Comparison of ENCODE assay signal across 9 cellular contexts in the genomic region with DNA sequence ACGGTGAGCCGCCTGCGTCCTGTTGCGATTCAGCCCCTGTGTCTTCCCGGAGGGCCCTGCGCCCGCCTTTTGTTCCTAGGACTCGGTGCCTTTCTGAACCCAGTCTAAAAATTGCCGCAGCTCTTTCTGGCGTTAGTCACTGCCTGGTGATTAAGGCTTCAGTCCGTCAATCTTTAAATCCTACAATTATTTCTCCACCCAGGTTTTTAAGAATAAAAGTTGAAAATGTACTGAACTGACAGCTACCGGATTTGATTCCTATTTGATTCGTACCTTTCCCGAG. TPM values are rescaled to one million over a fixed set of nuclear protein-coding genes. Genes with fewer than 3 reads are reported as not detected.
DNase-seq lines count a peak whose midpoint lies in the region; ATAC-seq and TF ChIP-seq lines count a peak whose summit lies in the region.
"Had no signal": no experiment of that assay in that cellular context is flagged by ENCODE, and none has a peak within 500 bp of the region (broad histone marks: within the 10 kb centered on the region; RNA-seq: fewer than 3 reads in every experiment).

No MANE protein-coding gene starts in this region.

- H3K36me3 Mint-ChIP-seq in activated naive CD8-positive, alpha-beta T cell, result peaks cover 4% of the 10 kb centered on the region
- peaks cover 9% of the 10 kb centered on the region for H3K36me3 Mint-ChIP-seq in activated naive CD8-positive, alpha-beta T cell treated with anti-CD3 and anti-CD28 coated beads, Interleukin-2, amount 50 U/mL, for 24 hours (ENCODE audit: low read depth)

- TF ChIP-seq CTCF in brain microvascular endothelial cell (IDR thresholded peaks at IDR 0.05; ENCODE audit: low read depth, low read length, missing control alignments), result no peak

- ATAC-seq in activated naive CD8-positive, alpha-beta T cell treated with anti-CD3 and anti-CD28 coated beads, Interleukin-2, amount 50 U/mL, for 24 hours, result no peak
- no peak for ATAC-seq in HG03045 (IDR thresholded peaks at IDR 0.05; ENCODE audit: unreplicated experiment)
- no peak for ATAC-seq in HG02588 (IDR thresholded peaks at IDR 0.05; ENCODE audit: unreplicated experiment)
- no peak for ATAC-seq in HG02798 (IDR thresholded peaks at IDR 0.05; ENCODE audit: poor library complexity, unreplicated experiment)

- H3K4me1 ChIP-seq in mesenchymal stem cell (ENCODE audit: control insufficient read depth, insufficient read depth, low read depth, low read length) (peaks cover 18% of the 10 kb centered on the region), thymus (ENCODE audit: control insufficient read depth, insufficient read depth, low read length) (no peaks in the 10 kb centered on the region)

- no peak for DNase-seq in activated naive CD8-positive, alpha-beta T cell treated with anti-CD3 and anti-CD28 coated beads, Interleukin-2, amount 50 U/mL, for 24 hours
- DNase-seq in brain microvascular endothelial cell, result peak; percentile 49
- no peak for DNase-seq in mesenchymal stem cell
- DNase-seq: AML-193 had no signal

- no peak overlapping the region for H3K18ac ChIP-seq in mesenchymal stem cell (ENCODE audit: low read depth in 1 of 2, low read length in 2 of 2)

- H3K27ac ChIP-seq in brain microvascular endothelial cell (peak overlapping the region; percentile 39), mesenchymal stem cell (ENCODE audit: low read length, poor library complexity, severe bottlenecking) (no peak overlapping the region), thymus (ENCODE audit: low read depth) (peak overlapping the region; percentile 3)

- peaks cover 12% of the 10 kb centered on the region for H3K4me1 Mint-ChIP-seq in activated naive CD8-positive, alpha-beta T cell (ENCODE audit: low read depth)
- peaks cover 13% of the 10 kb centered on the region for H3K4me1 Mint-ChIP-seq in activated naive CD8-positive, alpha-beta T cell treated with anti-CD3 and anti-CD28 coated beads, Interleukin-2, amount 50 U/mL, for 24 hours

- no peak overlapping the region for H2BK15ac ChIP-seq in mesenchymal stem cell (ENCODE audit: low read depth, poor library complexity, severe bottlenecking)

- H2AFZ ChIP-seq in mesenchymal stem cell (ENCODE audit: low read depth, low read length), result no peak overlapping the region

- no peaks in the 10 kb centered on the region for H3K9me3 ChIP-seq in mesenchymal stem cell (ENCODE audit: control insufficient read depth, low read length)
- no peaks in the 10 kb centered on the region for H3K9me3 ChIP-seq in thymus (ENCODE audit: control insufficient read depth)

- no peak overlapping the region for H2BK5ac ChIP-seq in mesenchymal stem cell (ENCODE audit: low read depth, low read length, poor library complexity, severe bottlenecking)

- no peak overlapping the region for H4K8ac ChIP-seq in mesenchymal stem cell (ENCODE audit: low read length)

- peak overlapping the region; percentile 39 for H3K9ac ChIP-seq in mesenchymal stem cell (ENCODE audit: low read length)

- no peaks in the 10 kb centered on the region for H3K27me3 ChIP-seq in brain microvascular endothelial cell (replicated peaks)
- no peaks in the 10 kb centered on the region for H3K27me3 ChIP-seq in mesenchymal stem cell (ENCODE audit: control insufficient read depth in 1 of 2, insufficient read depth in 1 of 2, low read length in 2 of 2)
- H3K27me3 ChIP-seq in thymus (ENCODE audit: control insufficient read depth, insufficient read depth), result no peaks in the 10 kb centered on the region

- H3K4me2 ChIP-seq in mesenchymal stem cell (ENCODE audit: low read length, poor library complexity, severe bottlenecking), result no peak overlapping the region

- H3K9me3 Mint-ChIP-seq in activated naive CD8-positive, alpha-beta T cell (ENCODE audit: low read depth), result no peaks in the 10 kb centered on the region
- no peaks in the 10 kb centered on the region for H3K9me3 Mint-ChIP-seq in activated naive CD8-positive, alpha-beta T cell treated with anti-CD3 and anti-CD28 coated beads, Interleukin-2, amount 50 U/mL, for 24 hours

- no peaks in the 10 kb centered on the region for H3K79me1 ChIP-seq in mesenchymal stem cell (replicated peaks; ENCODE audit: low read length, poor library complexity, severe bottlenecking)

- H3K4me3 ChIP-seq in brain microvascular endothelial cell (ENCODE audit: low read depth, low read length) (peak overlapping the region; percentile 15), mesenchymal stem cell (ENCODE audit: insufficient read depth in 1 of 2, low read depth in 1 of 2, low read length in 2 of 2) (peak overlapping the region in 1 of 2 experiments; percentile 50), thymus (ENCODE audit: low read length) (no peak overlapping the region)

- no peak overlapping the region for H2BK12ac ChIP-seq in mesenchymal stem cell (ENCODE audit: low read length in 2 of 2)

- H3K14ac ChIP-seq in mesenchymal stem cell (ENCODE audit: low read length in 2 of 2), result no peak overlapping the region

- H3K27me3 Mint-ChIP-seq in activated naive CD8-positive, alpha-beta T cell, result no peaks in the 10 kb centered on the region
- peaks cover 3% of the 10 kb centered on the region for H3K27me3 Mint-ChIP-seq in activated naive CD8-positive, alpha-beta T cell treated with anti-CD3 and anti-CD28 coated beads, Interleukin-2, amount 50 U/mL, for 24 hours

- in situ Hi-C loops in brain microvascular endothelial cell (cut with HindIII; ENCODE audit: low pct_ligation_motif_present, low sequenced_read_pairs), result no loop called here

- H3K4ac ChIP-seq in mesenchymal stem cell (ENCODE audit: low read depth in 1 of 2, low read length in 2 of 2), result no peak overlapping the region

- H3K23ac ChIP-seq in mesenchymal stem cell (ENCODE audit: low read length in 2 of 2), result no peak overlapping the region

- no peak overlapping the region for H3K27ac Mint-ChIP-seq in activated naive CD8-positive, alpha-beta T cell
- no peak overlapping the region for H3K27ac Mint-ChIP-seq in activated naive CD8-positive, alpha-beta T cell treated with anti-CD3 and anti-CD28 coated beads, Interleukin-2, amount 50 U/mL, for 24 hours

- H2BK120ac ChIP-seq in mesenchymal stem cell (ENCODE audit: low read depth, low read length), result no peak overlapping the region

- H3K36me3 ChIP-seq in brain microvascular endothelial cell (replicated peaks) (no peaks in the 10 kb centered on the region), mesenchymal stem cell (ENCODE audit: control insufficient read depth in 1 of 2, insufficient read depth in 2 of 2, low read depth in 1 of 2, low read length in 2 of 2) (no peaks in the 10 kb centered on the region), thymus (ENCODE audit: control insufficient read depth, insufficient read depth) (no peaks in the 10 kb centered on the region)

- H3K4me3 Mint-ChIP-seq in activated naive CD8-positive, alpha-beta T cell, result peak overlapping the region; percentile 73
- H3K4me3 Mint-ChIP-seq in activated naive CD8-positive, alpha-beta T cell treated with anti-CD3 and anti-CD28 coated beads, Interleukin-2, amount 50 U/mL, for 24 hours, result no peak overlapping the region

- 80% methylated on average over 12 of the region's 14 CpGs for WGBS in mesenchymal stem cell
- WGBS in thymus, result 58% methylated on average over 14 of the region's 14 CpGs

- H4K91ac ChIP-seq in mesenchymal stem cell (ENCODE audit: low read length), result peak overlapping the region; percentile 7

- H2AK5ac ChIP-seq in mesenchymal stem cell (ENCODE audit: low read length, severe bottlenecking), result no peak overlapping the region

RNA-seq across cellular contexts. Expression of a gene that starts 16.2 kb away (rescaled TPM):
- 72.9 TPM for polyA plus RNA-seq in mesenchymal stem cell (2013, experiment 1 of 2)
- polyA plus RNA-seq in mesenchymal stem cell (2013, experiment 2 of 2), result 72.1 TPM
- polyA plus RNA-seq in thymus, result 59.0 TPM

RNA-seq across cellular contexts. Expression of a gene that starts 43.4 kb away (rescaled TPM):
- polyA plus RNA-seq in mesenchymal stem cell (2013, experiment 1 of 2), result 15.6 TPM
- 15.9 TPM for polyA plus RNA-seq in mesenchymal stem cell (2013, experiment 2 of 2)
- polyA plus RNA-seq in thymus, result 18.4 TPM

RNA-seq across cellular contexts. Expression of a gene that starts 43.4 kb away (rescaled TPM):
- 1.0 TPM for polyA plus RNA-seq in mesenchymal stem cell (2013, experiment 1 of 2)
- 0.82 TPM for polyA plus RNA-seq in mesenchymal stem cell (2013, experiment 2 of 2)
- polyA plus RNA-seq in thymus, result 0.71 TPM
